In genomic region chr7:143380646-143381426, GRCh38 we compare ENCODE assay signal across 8 cellular contexts. TPM values are rescaled to one million over a fixed set of nuclear protein-coding genes. Genes with fewer than 3 reads are reported as not detected.
DNase-seq lines count a peak whose midpoint lies in the region; ATAC-seq and TF ChIP-seq lines count a peak whose summit lies in the region.

Gene ZYX (plus strand): TSS chr7:143381345. CDS start chr7:143381572, 227 bp downstream.

- H3K79me2 ChIP-seq in DOHH2 (ENCODE audit: control insufficient read depth, low read length) (no peaks in the 10 kb centered on the region), KMS-11 (ENCODE audit: insufficient read depth, low read depth) (no peaks in the 10 kb centered on the region; the same call in 1 of the 2 replicates)

- H3K4me2 ChIP-seq in DOHH2 (ENCODE audit: low read length) (peak within 1 kb of the TSS; percentile 98), KMS-11 (peak within 1 kb of the TSS; percentile 79)

- no peaks in the 10 kb centered on the region for H3K9me3 Mint-ChIP-seq in neural crest cell

- H3K9me2 ChIP-seq in DOHH2 (replicated peaks; ENCODE audit: control insufficient read depth, low read length): no peaks in the 10 kb centered on the region

- H3K27me3 ChIP-seq in DOHH2 (ENCODE audit: control insufficient read depth, low read length): peaks cover 17% of the 10 kb centered on the region
- no peaks in the 10 kb centered on the region for H3K27me3 ChIP-seq in KMS-11 (ENCODE audit: insufficient read depth, low read depth)
- no peaks in the 10 kb centered on the region for H3K27me3 ChIP-seq in stomach smooth muscle (ENCODE audit: control insufficient read depth in 1 of 2, insufficient read depth in 2 of 2, low read length in 2 of 2)

- peaks cover 15% of the 10 kb centered on the region for H3K4me1 ChIP-seq in DOHH2 (ENCODE audit: control insufficient read depth, low read length)
- H3K4me1 ChIP-seq in KMS-11 (ENCODE audit: low read depth, poor library complexity, severe bottlenecking): peaks cover 12% of the 10 kb centered on the region
- H3K4me1 ChIP-seq in stomach smooth muscle (ENCODE audit: control insufficient read depth, insufficient read depth, low read length): peaks cover 53% of the 10 kb centered on the region

- H3K4me3 Mint-ChIP-seq in neural crest cell: peak within 1 kb of the TSS; percentile 91

- no peaks in the 10 kb centered on the region for H3K36me3 ChIP-seq in DOHH2 (ENCODE audit: control insufficient read depth, low read length)
- no peaks in the 10 kb centered on the region for H3K36me3 ChIP-seq in KMS-11 (ENCODE audit: insufficient read depth)
- H3K36me3 ChIP-seq in stomach smooth muscle (ENCODE audit: control insufficient read depth in 2 of 2, insufficient read depth in 2 of 2, low read length in 2 of 2): peaks cover 2 to 4% of the 10 kb centered on the region in 2 donors

- H4K20me1 ChIP-seq in DOHH2 (ENCODE audit: control insufficient read depth, insufficient read depth, low read depth, low read length) (peaks cover 6% of the 10 kb centered on the region; the same call in 1 of the 2 replicates), KMS-11 (ENCODE audit: insufficient read depth) (no peaks in the 10 kb centered on the region)

- peak within 1 kb of the TSS; percentile 80 for H3K9ac ChIP-seq in KMS-11
- H3K9ac ChIP-seq in stomach smooth muscle (ENCODE audit: low read length in 2 of 2): peak within 1 kb of the TSS; percentile 96 to 98

- no peaks in the 10 kb centered on the region for H3K9me3 ChIP-seq in DOHH2 (ENCODE audit: control insufficient read depth, insufficient read depth, low read length)
- H3K9me3 ChIP-seq in stomach smooth muscle (ENCODE audit: control insufficient read depth in 2 of 2, low read length in 2 of 2): no peaks in the 10 kb centered on the region

- H3K27me3 Mint-ChIP-seq in neural crest cell (ENCODE audit: low read depth): no peaks in the 10 kb centered on the region

- no peak within 1 kb of the TSS for H3K27ac Mint-ChIP-seq in neural crest cell (ENCODE audit: unreplicated experiment)

- peak; percentile 71 for ATAC-seq in GM21786 (IDR thresholded peaks at IDR 0.05; ENCODE audit: unreplicated experiment)

- TF ChIP-seq CTCF in DOHH2 (IDR thresholded peaks at IDR 0.05; ENCODE audit: low read depth, low read length, poor library complexity, severe bottlenecking): no peak
- TF ChIP-seq CTCF in KMS-11 (conservative IDR thresholded peaks at IDR 0.05; ENCODE audit: low read depth, low read length): no peak
- no peak for TF ChIP-seq CTCF in neural crest cell (conservative IDR thresholded peaks at IDR 0.05)

- peak within 1 kb of the TSS; percentile 19; the same call in 1 of the 2 replicates for H3K27ac ChIP-seq in DOHH2 (ENCODE audit: low read depth, low read length)
- peak within 1 kb of the TSS; percentile 56 for H3K27ac ChIP-seq in KMS-11
- H3K27ac ChIP-seq in stomach smooth muscle (ENCODE audit: low read length): peak within 1 kb of the TSS; percentile 99

- H3K36me3 Mint-ChIP-seq in neural crest cell (ENCODE audit: low read depth): no peaks in the 10 kb centered on the region

- H3K4me3 ChIP-seq in DOHH2 (ENCODE audit: low read length) (peak within 1 kb of the TSS; percentile 98), KMS-11 (IDR thresholded peaks at IDR 0.05; ENCODE audit: insufficient read depth, low read depth, low read length) (no peak within 1 kb of the TSS), stomach smooth muscle (ENCODE audit: low read length in 2 of 2) (peak within 1 kb of the TSS; percentile 88 to 89)

- peaks cover 18% of the 10 kb centered on the region for H3K4me1 Mint-ChIP-seq in neural crest cell

- peak within 1 kb of the TSS; percentile 99 for H2AFZ ChIP-seq in KMS-11 (ENCODE audit: low read depth)

- H3F3A ChIP-seq in DOHH2 (ENCODE audit: control insufficient read depth, insufficient read depth): no peaks in the 10 kb centered on the region

- DNase-seq in SIG-M5 (lab: John Stamatoyannopoulos, UW): peak; percentile 67
- peak; percentile 79 for DNase-seq in activated gamma-delta T cell (lab: John Stamatoyannopoulos, UW)
- DNase-seq in fibroblast of the conjunctiva (ENCODE audit: low read depth): peak; percentile 93
- DNase-seq in neural crest cell (ENCODE audit: low read depth, low spot score): peak; percentile 74

RNA-seq across cellular contexts. Expression of gene ZYX, which starts in this region (rescaled TPM):
- total RNA-seq in neural crest cell: 61.7 and 64.7 TPM in 2 replicates

Comparison
In these comparisons a context has a peak if more than half of its experiments do, and no peak if none do; other contexts are left out.
1. H3K27ac ChIP-seq: peak in every context shown above with its lines; median percentile 99 in stomach smooth muscle; 56 in KMS-11; 19 in DOHH2.